In genomic region chr6:74574794-74575193, GRCh38 we compare ENCODE assay signal across 9 cellular contexts.
A peak's percentile ranks its signal among the peaks of the same experiment; 100 is the strongest.
DNase-seq lines count a peak whose midpoint lies in the region; ATAC-seq and TF ChIP-seq lines count a peak whose summit lies in the region.
"Had no signal": no experiment of that assay in that cellular context is flagged by ENCODE, and none has a peak within 500 bp of the region (broad histone marks: within the 10 kb centered on the region; RNA-seq: fewer than 3 reads in every experiment).

No MANE protein-coding gene starts in this region.

- H3K36me3 ChIP-seq in GM06990 (ENCODE audit: control insufficient read depth, insufficient read depth, low read length) (no peaks in the 10 kb centered on the region), iPS DF 6.9 (ENCODE audit: control insufficient read depth, insufficient read depth, low read length) (no peaks in the 10 kb centered on the region)
- H3K36me3 ChIP-seq: SJCRH30 had no signal

- no peaks in the 10 kb centered on the region for H3K4me1 ChIP-seq in iPS DF 6.9 (ENCODE audit: control insufficient read depth, insufficient read depth, low read length)

- peak; percentile 47 for TF ChIP-seq CTCF in GM06990 (IDR thresholded peaks at IDR 0.05; ENCODE audit: insufficient read depth, low read length, poor library complexity, severe bottlenecking)

- WGBS in iPS DF 6.9 (ENCODE audit: insufficient coverage, insufficient read length), result no CpG with 5 or more reads among the region's 5 CpGs

- H3K4me3 ChIP-seq in GM06990 (replicated peaks; ENCODE audit: low read depth, low read length) (no peak overlapping the region), iPS DF 6.9 (ENCODE audit: low read length) (no peak overlapping the region)
- H3K4me3 ChIP-seq: SJCRH30 had no signal

- H3K27ac ChIP-seq in iPS DF 6.9 (ENCODE audit: low read length), result no peak overlapping the region
- H3K27ac ChIP-seq: SJCRH30 had no signal

- H3K9me3 ChIP-seq in iPS DF 6.9 (ENCODE audit: control insufficient read depth, insufficient read depth, low read length), result no peaks in the 10 kb centered on the region

- H3K27me3 ChIP-seq in GM06990 (replicated peaks; ENCODE audit: control insufficient read depth, insufficient read depth, low read length) (no peaks in the 10 kb centered on the region), iPS DF 6.9 (ENCODE audit: control insufficient read depth, insufficient read depth, low read length) (no peaks in the 10 kb centered on the region)
- H3K27me3 ChIP-seq: SJCRH30 had no signal

- DNase-seq in GM06990 (ENCODE audit: extremely low read depth, insufficient read length) (no peak), RPMI8226 (peak; percentile 12), iPS DF 6.9 (ENCODE audit: low read depth, low spot score) (peak; percentile 22)
- no peak for DNase-seq in NK-92 treated with Interleukin-12 subunit alpha and Interleukin-12 subunit beta, amount 100 ng/mL, for 24 hours (lab: John Stamatoyannopoulos, UW)
- no peak for DNase-seq in stimulated activated naive CD4-positive, alpha-beta T cell treated with Interleukin-2 at 50 U/mL for 16 hours (lab: John Stamatoyannopoulos, UW)
- DNase-seq in stimulated activated naive CD8-positive, alpha-beta T cell treated with anti-CD3 and anti-CD28 coated beads, Interleukin-15, Interleukin-2, amounts not matched to agents 100 U/mL and 50 U/mL, for 24 hours, result no peak

- ATAC-seq in HG02870 (IDR thresholded peaks at IDR 0.05; ENCODE audit: unreplicated experiment) (peak; percentile 40), GM19467 (IDR thresholded peaks at IDR 0.05; ENCODE audit: unreplicated experiment) (no peak)
- no peak for ATAC-seq in stimulated activated naive CD8-positive, alpha-beta T cell treated with anti-CD3 and anti-CD28 coated beads, Interleukin-15, Interleukin-2, amounts not matched to agents 100 U/mL and 50 U/mL, for 24 hours

Comparison
In these comparisons a context has a peak if more than half of its experiments do, and no peak if none do; other contexts are left out.
1. DNase-seq: peak in RPMI8226 (single experiment) and iPS DF 6.9 (single experiment); none in GM06990 (single experiment), NK-92 treated with Interleukin-12 subunit alpha and Interleukin-12 subunit beta, amount 100 ng/mL, for 24 hours (single experiment), stimulated activated naive CD4-positive, alpha-beta T cell treated with Interleukin-2 at 50 U/mL for 16 hours (single experiment) and stimulated activated naive CD8-positive, alpha-beta T cell treated with anti-CD3 and anti-CD28 coated beads, Interleukin-15, Interleukin-2, amounts not matched to agents 100 U/mL and 50 U/mL, for 24 hours (single experiment).